22 cellular contexts compared by ENCODE assay signal in the genomic region with DNA sequence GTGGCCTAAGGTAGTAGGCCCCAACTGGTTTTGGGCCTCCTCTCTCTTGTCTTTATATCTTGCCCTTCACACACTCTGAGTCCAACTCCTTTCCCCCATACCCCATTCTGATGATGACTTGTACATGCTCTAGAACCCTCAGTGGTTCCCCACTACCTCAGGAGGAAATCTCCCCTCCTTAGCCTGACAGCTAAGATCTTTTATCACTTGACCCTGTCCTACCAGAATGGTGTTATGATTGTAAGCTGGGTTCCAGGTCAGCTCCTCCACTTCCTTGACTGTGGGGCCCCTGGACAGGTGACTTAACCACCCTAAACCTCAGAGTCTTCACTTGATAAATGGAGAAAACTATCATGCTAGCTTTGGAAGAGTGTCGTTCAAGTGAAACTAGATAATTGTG. TPM values are rescaled to one million over a fixed set of nuclear protein-coding genes. Genes with fewer than 3 reads are reported as not detected.
DNase-seq lines count a peak whose midpoint lies in the region; ATAC-seq and TF ChIP-seq lines count a peak whose summit lies in the region.
"Had no signal": no experiment of that assay in that cellular context is flagged by ENCODE, and none has a peak within 500 bp of the region (broad histone marks: within the 10 kb centered on the region; RNA-seq: fewer than 3 reads in every experiment).

No MANE protein-coding gene starts in this region.

- no peak overlapping the region for H2BK5ac ChIP-seq in mesendoderm (ENCODE audit: low read length)

- TF ChIP-seq CTCF in cardiac muscle cell (IDR thresholded peaks at IDR 0.05; ENCODE audit: low read depth, low read length): no peak
- TF ChIP-seq CTCF in HEK293 (tag by site-specific recombination; IDR thresholded peaks at IDR 0.05): no peak

- no peak for ATAC-seq in left cardiac atrium
- no peak for ATAC-seq in HG03108 (IDR thresholded peaks at IDR 0.05; ENCODE audit: unreplicated experiment)
- ATAC-seq: GM12878 had no signal

- no peak overlapping the region for H3K9ac ChIP-seq in mesendoderm (ENCODE audit: low read length)

- H3K36me3 ChIP-seq in cardiac muscle cell (no peaks in the 10 kb centered on the region), HEK293 (ENCODE audit: control insufficient read depth in 2 of 2, insufficient read depth in 1 of 2, low read length in 2 of 2) (no peaks in the 10 kb centered on the region), mesendoderm (ENCODE audit: control insufficient read depth, insufficient read depth, low read length) (no peaks in the 10 kb centered on the region)
- H3K36me3 ChIP-seq: BE2C, HAP-1 had no signal

- CTCF ChIA-PET in HEK293 (lab: Yijun Ruan, JAX): interaction anchor here (0.6 kb wide), 1 partner anchor 227 kb away, joined by 4 read pairs; no protein-coding TSS in a partner anchor

- H2BK15ac ChIP-seq in mesendoderm (replicated peaks; ENCODE audit: low read depth): no peak overlapping the region

- H3K23ac ChIP-seq in mesendoderm (ENCODE audit: low read length): no peak overlapping the region

- H3K4me1 ChIP-seq in cardiac muscle cell (ENCODE audit: low read depth) (peaks cover 57% of the 10 kb centered on the region), HEK293 (ENCODE audit: control insufficient read depth, insufficient read depth, low read length) (no peaks in the 10 kb centered on the region), mesendoderm (ENCODE audit: control insufficient read depth, low read depth, low read length) (no peaks in the 10 kb centered on the region)
- H3K4me1 ChIP-seq: BE2C, HAP-1 had no signal

- H3K27ac ChIP-seq in cardiac muscle cell: peak overlapping the region; percentile 95
- H3K27ac ChIP-seq in HEK293 (ENCODE audit: extremely low read depth, low read depth, low read length): no peak overlapping the region
- H3K27ac ChIP-seq in mesendoderm (ENCODE audit: low read depth, low read length): no peak overlapping the region

- H3K9me3 ChIP-seq in cardiac muscle cell (ENCODE audit: low read depth): no peaks in the 10 kb centered on the region
- no peaks in the 10 kb centered on the region for H3K9me3 ChIP-seq in HEK293 (ENCODE audit: control insufficient read depth, insufficient read depth, low read depth, low read length)
- H3K9me3 ChIP-seq: BE2C, HAP-1 had no signal

- POLR2A ChIA-PET in HEK293 (lab: Yijun Ruan, JAX): no interaction called here

- intact Hi-C loops in left cardiac atrium (cut with DNase I): loop anchor here in 1 of 2 donors (10.0 kb wide), 1 partner anchor 375 kb away; no protein-coding TSS in a partner anchor

- no peak overlapping the region for H2AK5ac ChIP-seq in mesendoderm (ENCODE audit: low read length)

- no peak for DNase-seq in cardiac muscle cell (ENCODE audit: low read depth in 1 of 2, low spot score in 1 of 2)
- DNase-seq in left cardiac atrium: no peak
- DNase-seq in AG20443 (ENCODE audit: low spot score): peak; percentile 4
- peak; percentile 34 for DNase-seq in islet precursor cell
- no peak for DNase-seq in effector CD4-positive, alpha-beta T cell
- DNase-seq in mesendoderm: no peak
- DNase-seq: BE2C; C1 segment of cervical spinal cord; CD4-positive, CD25-positive, alpha-beta regulatory T cell; CD8-positive, alpha-beta memory T cell; COR-L47; DMS 273 treated with DMSO at 0.1 percent for 48 hours; DMS53; DND-41; EL; IMR-90 had no signal

- no peak overlapping the region for H4K8ac ChIP-seq in mesendoderm (ENCODE audit: low read depth, low read length)

- H4K5ac ChIP-seq in mesendoderm (ENCODE audit: low read length): no peak overlapping the region

- H3K79me1 ChIP-seq in mesendoderm (ENCODE audit: low read length): no peaks in the 10 kb centered on the region

- H2BK120ac ChIP-seq in mesendoderm (ENCODE audit: low read depth, low read length): no peak overlapping the region

- no peak overlapping the region for H3K56ac ChIP-seq in mesendoderm (ENCODE audit: low read length)

- WGBS in mesendoderm (ENCODE audit: extremely low coverage, insufficient coverage, low lambda C conversion rate): no CpG with 5 or more reads among the region's 1 CpG

- no peaks in the 10 kb centered on the region for H3K79me2 ChIP-seq in mesendoderm (ENCODE audit: control insufficient read depth, insufficient read depth, low read length)

- H3K18ac ChIP-seq in mesendoderm (ENCODE audit: low read length): no peak overlapping the region

- no peak overlapping the region for H3K4ac ChIP-seq in mesendoderm (ENCODE audit: low read depth, low read length)

- H3K27me3 ChIP-seq in cardiac muscle cell (no peaks in the 10 kb centered on the region), mesendoderm (ENCODE audit: insufficient read depth, low read length, poor library complexity) (no peaks in the 10 kb centered on the region)
- H3K27me3 ChIP-seq: BE2C had no signal

- H3K4me3 ChIP-seq in cardiac muscle cell (no peak overlapping the region), HEK293 (ENCODE audit: low read depth, low read length) (no peak overlapping the region), mesendoderm (ENCODE audit: low read length) (no peak overlapping the region)
- H3K4me3 ChIP-seq: GM12878, HAP-1 had no signal

- no peak overlapping the region for H3K4me2 ChIP-seq in mesendoderm (ENCODE audit: low read length)

TF ChIP-seq in HEK293, 187 proteins besides CTCF, POLR2A, EP300 and RAD21:
- TF ChIP-seq ZNF423 (tag by site-specific recombination; IDR thresholded peaks at IDR 0.05): no peak
- TF ChIP-seq, protein P1, sequence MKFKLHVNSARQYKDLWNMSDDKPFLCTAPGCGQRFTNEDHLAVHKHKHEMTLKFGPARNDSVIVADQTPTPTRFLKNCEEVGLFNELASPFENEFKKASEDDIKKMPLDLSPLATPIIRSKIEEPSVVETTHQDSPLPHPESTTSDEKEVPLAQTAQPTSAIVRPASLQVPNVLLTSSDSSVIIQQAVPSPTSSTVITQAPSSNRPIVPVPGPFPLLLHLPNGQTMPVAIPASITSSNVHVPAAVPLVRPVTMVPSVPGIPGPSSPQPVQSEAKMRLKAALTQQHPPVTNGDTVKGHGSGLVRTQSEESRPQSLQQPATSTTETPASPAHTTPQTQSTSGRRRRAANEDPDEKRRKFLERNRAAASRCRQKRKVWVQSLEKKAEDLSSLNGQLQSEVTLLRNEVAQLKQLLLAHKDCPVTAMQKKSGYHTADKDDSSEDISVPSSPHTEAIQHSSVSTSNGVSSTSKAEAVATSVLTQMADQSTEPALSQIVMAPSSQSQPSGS (tag by site-specific recombination; IDR thresholded peaks at IDR 0.05; ENCODE audit: low read depth): no peak
- TF ChIP-seq, protein P2, sequence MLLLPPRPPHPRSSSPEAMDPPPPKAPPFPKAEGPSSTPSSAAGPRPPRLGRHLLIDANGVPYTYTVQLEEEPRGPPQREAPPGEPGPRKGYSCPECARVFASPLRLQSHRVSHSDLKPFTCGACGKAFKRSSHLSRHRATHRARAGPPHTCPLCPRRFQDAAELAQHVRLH (tag by site-specific recombination; IDR thresholded peaks at IDR 0.05): peak; percentile 41; the same call in 1 of the 2 replicates

RNA-seq across cellular contexts. Expression of gene MYL2, which starts 9.4 kb away (rescaled TPM):
- total RNA-seq in cardiac muscle cell (2.7 and 12.2 TPM in 2 replicates), left cardiac atrium (10 to 100 TPM; 31.0 to 92.7 TPM)
- 19.8 and 65.0 TPM in 2 replicates for polyA plus RNA-seq in cardiac muscle cell
- polyA plus RNA-seq in mesendoderm (2013, experiment 1 of 2): 0.06 TPM
- not detected for polyA plus RNA-seq in mesendoderm (2013, experiment 2 of 2)
- total RNA-seq: CD4-positive, CD25-positive, alpha-beta regulatory T cell; CD8-positive, alpha-beta memory T cell; G401; H4; IMR-90 had no signal
- polyA plus RNA-seq: CD4-positive, CD25-positive, alpha-beta regulatory T cell; CD8-positive, alpha-beta memory T cell; IMR-90 had no signal

Comparison
In these comparisons a context has a peak if more than half of its experiments do, and no peak if none do; other contexts are left out.
1. DNase-seq: peak in AG20443 (single experiment) and islet precursor cell (single experiment); none in cardiac muscle cell (0 of 2), left cardiac atrium (single experiment), effector CD4-positive, alpha-beta T cell (single experiment) and mesendoderm (single experiment).